23 cellular contexts compared by ENCODE assay signal in genomic region chr11:93694109-93694508, GRCh38. TPM values are rescaled to one million over a fixed set of nuclear protein-coding genes. Genes with fewer than 3 reads are reported as not detected.
DNase-seq lines count a peak whose midpoint lies in the region; ATAC-seq and TF ChIP-seq lines count a peak whose summit lies in the region.
"Had no signal": no experiment of that assay in that cellular context is flagged by ENCODE, and none has a peak within 500 bp of the region (broad histone marks: within the 10 kb centered on the region; RNA-seq: fewer than 3 reads in every experiment).

No MANE protein-coding gene starts in this region.

- peaks cover 8% of the 10 kb centered on the region for H3K36me3 ChIP-seq in Caco-2 (ENCODE audit: control insufficient read depth, insufficient read depth, low read length)
- peaks cover 72% of the 10 kb centered on the region for H3K36me3 ChIP-seq in PC-3 (ENCODE audit: low read depth, low read length)

- H3K9me3 Mint-ChIP-seq in Caco-2 (ENCODE audit: unreplicated experiment): no peaks in the 10 kb centered on the region
- H3K9me3 Mint-ChIP-seq: central memory CD8-positive, alpha-beta T cell; immature natural killer cell had no signal

- no peaks in the 10 kb centered on the region for H3F3A ChIP-seq in PC-3 (ENCODE audit: low read length, unreplicated experiment)

- H3K27me3 Mint-ChIP-seq in Caco-2 (ENCODE audit: insufficient read depth, unreplicated experiment): no peaks in the 10 kb centered on the region
- H3K27me3 Mint-ChIP-seq: central memory CD8-positive, alpha-beta T cell had no signal

- H2AFZ ChIP-seq in PC-3 (ENCODE audit: low read length): no peak overlapping the region

- no peaks in the 10 kb centered on the region for H3K4me1 Mint-ChIP-seq in Caco-2 (ENCODE audit: low read depth, unreplicated experiment)
- H3K4me1 Mint-ChIP-seq: immature natural killer cell had no signal

- H4K20me1 ChIP-seq in PC-3 (ENCODE audit: low read length): no peaks in the 10 kb centered on the region

- CTCF ChIA-PET in Caco-2 (lab: Charles Lee) (no interaction called here), PC-3 (lab: Charles Lee) (no interaction called here)

- H3K4me3 ChIP-seq in Caco-2 (ENCODE audit: low read depth, low read length): no peak overlapping the region
- H3K4me3 ChIP-seq in PC-3 (ENCODE audit: low read length): no peak overlapping the region
- H3K4me3 ChIP-seq: HAP-1, heart left ventricle had no signal

- no peak overlapping the region for H3K27ac ChIP-seq in 22Rv1
- H3K27ac ChIP-seq in PC-3 (ENCODE audit: low read length): no peak overlapping the region
- H3K27ac ChIP-seq: heart left ventricle, HL-60, WERI-Rb-1 had no signal

- no peak overlapping the region for H3K4me3 Mint-ChIP-seq in Caco-2 (ENCODE audit: unreplicated experiment)
- H3K4me3 Mint-ChIP-seq: central memory CD8-positive, alpha-beta T cell; immature natural killer cell had no signal

- no peaks in the 10 kb centered on the region for H3K79me2 ChIP-seq in PC-3 (ENCODE audit: low read length)

- DNase-seq in Caco-2 (no peak), PC-3 (peak; percentile 12), dermis blood vessel endothelial cell (peak; percentile 11), inferior parietal cortex (ENCODE audit: extremely low spot score) (no peak), iPS-NIHi7 (ENCODE audit: extremely low spot score) (no peak)
- DNase-seq in stimulated activated CD4-positive, alpha-beta T cell treated with anti-CD3 and anti-CD28 coated beads, Interleukin-4, amount 100 ng/mL, for 24 hours: no peak
- DNase-seq: activated naive CD4-positive, alpha-beta T cell treated with Interleukin-2 at 50 U/mL for 16 hours; effector memory CD4-positive, alpha-beta T cell; GF-D8; heart left ventricle; immature natural killer cell; IMR-90; left ventricle myocardium superior; MM.1S; NCI-H1694; retina; Right ventricle myocardium superior; WERI-Rb-1 had no signal

- no peak overlapping the region for H3K27ac Mint-ChIP-seq in Caco-2 (ENCODE audit: unreplicated experiment)
- H3K27ac Mint-ChIP-seq: immature natural killer cell had no signal

- intact Hi-C loops in Caco-2 (cut with micrococcal nuclease; ENCODE audit: unreplicated experiment): loop anchor here (1.0 kb wide), 1 partner anchor 460 kb away; no protein-coding TSS in a partner anchor
- intact Hi-C loops in PC-3 (cut with micrococcal nuclease): no loop called here

- POLR2A ChIA-PET in Caco-2 (lab: Charles Lee): no interaction called here
- POLR2A ChIA-PET in PC-3 (lab: Charles Lee; ENCODE audit: unreplicated experiment): no interaction called here

- H3K9me3 ChIP-seq in Caco-2: no peaks in the 10 kb centered on the region
- H3K9me3 ChIP-seq in PC-3 (ENCODE audit: low read length): no peaks in the 10 kb centered on the region
- H3K9me3 ChIP-seq: HAP-1, heart left ventricle had no signal

- TF ChIP-seq CTCF in 22Rv1 (IDR thresholded peaks at IDR 0.05): 0 out of 2 replicates have a peak, but pooled peaks have one; percentile 6
- peak; percentile 19 to 25 for TF ChIP-seq CTCF in Caco-2 (IDR thresholded peaks at IDR 0.05; ENCODE audit: insufficient read depth in 1 of 2, low read depth in 1 of 2, low read length in 1 of 2, severe bottlenecking in 1 of 2, unreplicated experiment in 1 of 2)
- peak; percentile 51 for TF ChIP-seq CTCF in PC-3 (conservative IDR thresholded peaks at IDR 0.05; ENCODE audit: low read depth, low read length)

- no peaks in the 10 kb centered on the region for H3K9me2 ChIP-seq in PC-3 (replicated peaks; ENCODE audit: low read length)

- H3K36me3 Mint-ChIP-seq in Caco-2 (ENCODE audit: insufficient read depth, unreplicated experiment): peaks cover 85% of the 10 kb centered on the region

- no TSS peak for BruUV-seq in Caco-2 (replicated peaks; lab: Mats Ljungman, UMichigan)
- no TSS peak for BruUV-seq in PC-3 (replicated peaks; lab: Mats Ljungman, UMichigan)

- H3K4me1 ChIP-seq in Caco-2 (no peaks in the 10 kb centered on the region), PC-3 (ENCODE audit: insufficient read depth, low read length) (no peaks in the 10 kb centered on the region)
- H3K4me1 ChIP-seq: HAP-1, heart left ventricle had no signal

- ATAC-seq in PC-3 (peak; percentile 76), HG02571 (IDR thresholded peaks at IDR 0.05; ENCODE audit: unreplicated experiment) (no peak)
- ATAC-seq: heart left ventricle, left ventricle myocardium superior had no signal

- H3K4me2 ChIP-seq in PC-3 (ENCODE audit: low read length): no peak overlapping the region

- H3K9ac ChIP-seq in PC-3 (ENCODE audit: low read length): no peak overlapping the region

- no peaks in the 10 kb centered on the region for H3K27me3 ChIP-seq in Caco-2 (replicated peaks; ENCODE audit: control insufficient read depth, insufficient read depth, low read length)
- no peaks in the 10 kb centered on the region for H3K27me3 ChIP-seq in PC-3 (ENCODE audit: low read length)
- H3K27me3 ChIP-seq: heart left ventricle had no signal

RNA-seq across cellular contexts. Expression of gene CEP295, which starts 32.6 kb away (rescaled TPM):
- total RNA-seq in Caco-2 (2022) (36.3 and 37.2 TPM in 2 replicates), PC-3 (2014; rRNA removed) (25.0 and 26.1 TPM in 2 replicates), dermis blood vessel endothelial cell (28.4 and 30.1 TPM in 2 replicates)

RNA-seq across cellular contexts. Expression of gene TAF1D, which starts 47.2 kb away (rescaled TPM):
- total RNA-seq in Caco-2 (2022) (354 and 376 TPM in 2 replicates), PC-3 (2014; rRNA removed) (117 and 135 TPM in 2 replicates), dermis blood vessel endothelial cell (106 and 174 TPM in 2 replicates)

RNA-seq across cellular contexts. Expression of gene C11orf54, which starts 47.4 kb away (rescaled TPM):
- total RNA-seq in Caco-2 (2022) (20.7 and 21.5 TPM in 2 replicates), PC-3 (2014; rRNA removed) (24.3 and 32.4 TPM in 2 replicates), dermis blood vessel endothelial cell (29.8 and 34.2 TPM in 2 replicates)

Comparison
In these comparisons a context has a peak if more than half of its experiments do, and no peak if none do; other contexts are left out.
1. DNase-seq: peak in PC-3 (single experiment) and dermis blood vessel endothelial cell (single experiment); none in Caco-2 (0 of 2), stimulated activated CD4-positive, alpha-beta T cell treated with anti-CD3 and anti-CD28 coated beads, Interleukin-4, amount 100 ng/mL, for 24 hours (single experiment), inferior parietal cortex (single experiment) and iPS-NIHi7 (single experiment).
2. Peak in every context shown above with its lines, with median percentiles within 50 percentile points of each other: CTCF ChIP-seq.